ENCODE assay signal across 22 cellular contexts in genomic region chr10:99444676-99445075, GRCh38.
"Had no signal": no experiment of that assay in that cellular context is flagged by ENCODE, and none has a peak within 500 bp of the region (broad histone marks: within the 10 kb centered on the region; RNA-seq: fewer than 3 reads in every experiment).

No MANE protein-coding gene starts in this region.

- ATAC-seq: gastroesophageal sphincter; lower lobe of right lung; right cardiac atrium; stimulated activated effector memory CD8-positive, alpha-beta T cell treated with anti-CD3 and anti-CD28 coated beads, Interleukin-12 subunit alpha, Interleukin-12 subunit beta, amount 100 ng/mL, for 72 hours had no signal

- H3K9me3 Mint-ChIP-seq: dendritic cell treated with granulocyte-macrophage colony-stimulating factor and Interleukin-4, amounts not matched to agents 40 ng/mL and 50 ng/mL, for 4 days; immature natural killer cell; memory B cell; naive B cell; nephron; stimulated activated effector memory CD8-positive, alpha-beta T cell treated with anti-CD3 and anti-CD28 coated beads, Interleukin-12 subunit alpha, Interleukin-12 subunit beta, amount 100 ng/mL, for 72 hours; stimulated activated naive CD8-positive, alpha-beta T cell treated with anti-CD3 and anti-CD28 coated beads, Interleukin-15, Interleukin-2, amounts not matched to agents 100 ng/mL and 50 ng/mL, for 24 hours had no signal

- H3K27me3 ChIP-seq: gastroesophageal sphincter, ovary, testis had no signal

- H3K27ac ChIP-seq: esophagus squamous epithelium, gastroesophageal sphincter, left ventricle myocardium inferior, lower lobe of right lung, ovary, testis, tibial nerve had no signal

- H3K4me3 ChIP-seq: esophagus squamous epithelium, left ventricle myocardium inferior, lower lobe of right lung, ovary, testis, tibial nerve had no signal

- H3K36me3 Mint-ChIP-seq: immature natural killer cell; memory B cell; naive B cell; stimulated activated effector memory CD8-positive, alpha-beta T cell treated with anti-CD3 and anti-CD28 coated beads, Interleukin-12 subunit alpha, Interleukin-12 subunit beta, amount 100 ng/mL, for 72 hours had no signal

- DNase-seq: cerebellar nuclear complex; esophagus squamous epithelium; foreskin fibroblast; immature natural killer cell; left ventricle myocardium inferior; lower lobe of right lung; midbrain; naive B cell; nucleus accumbens; ovary; right cardiac atrium; small intestine; stimulated activated CD4-positive, alpha-beta T cell treated with anti-CD3 and anti-CD28 coated beads, Interleukin-4, amount 100 ng/mL, for 1 hour; stimulated activated CD8-positive, alpha-beta memory T cell treated with anti-CD3 and anti-CD28 coated beads, Interleukin-4, amount 100 ng/mL, for 48 hours; testis had no signal

- H3K4me1 Mint-ChIP-seq: immature natural killer cell; memory B cell; naive B cell; nephron; stimulated activated effector memory CD8-positive, alpha-beta T cell treated with anti-CD3 and anti-CD28 coated beads, Interleukin-12 subunit alpha, Interleukin-12 subunit beta, amount 100 ng/mL, for 72 hours had no signal

- H3K9me3 ChIP-seq: esophagus squamous epithelium, gastroesophageal sphincter, left ventricle myocardium inferior, lower lobe of right lung, ovary, testis, tibial nerve had no signal

- H3K4me3 Mint-ChIP-seq: dendritic cell treated with granulocyte-macrophage colony-stimulating factor and Interleukin-4, amounts not matched to agents 40 ng/mL and 50 ng/mL, for 4 days; immature natural killer cell; memory B cell; naive B cell; nephron; stimulated activated effector memory CD8-positive, alpha-beta T cell treated with anti-CD3 and anti-CD28 coated beads, Interleukin-12 subunit alpha, Interleukin-12 subunit beta, amount 100 ng/mL, for 72 hours; stimulated activated naive CD8-positive, alpha-beta T cell treated with anti-CD3 and anti-CD28 coated beads, Interleukin-15, Interleukin-2, amounts not matched to agents 100 ng/mL and 50 ng/mL, for 24 hours had no signal

- H3K36me3 ChIP-seq: esophagus squamous epithelium, gastroesophageal sphincter, left ventricle myocardium inferior, lower lobe of right lung, ovary, tibial nerve had no signal

- H3K4me1 ChIP-seq: esophagus squamous epithelium, left ventricle myocardium inferior, lower lobe of right lung, testis, tibial nerve had no signal

- H3K27ac Mint-ChIP-seq: dendritic cell treated with granulocyte-macrophage colony-stimulating factor and Interleukin-4, amounts not matched to agents 40 ng/mL and 50 ng/mL, for 4 days; immature natural killer cell; memory B cell; naive B cell; nephron; stimulated activated effector memory CD8-positive, alpha-beta T cell treated with anti-CD3 and anti-CD28 coated beads, Interleukin-12 subunit alpha, Interleukin-12 subunit beta, amount 100 ng/mL, for 72 hours; stimulated activated naive CD8-positive, alpha-beta T cell treated with anti-CD3 and anti-CD28 coated beads, Interleukin-15, Interleukin-2, amounts not matched to agents 100 ng/mL and 50 ng/mL, for 24 hours had no signal
